10 cellular contexts compared by ENCODE assay signal in the genomic region with DNA sequence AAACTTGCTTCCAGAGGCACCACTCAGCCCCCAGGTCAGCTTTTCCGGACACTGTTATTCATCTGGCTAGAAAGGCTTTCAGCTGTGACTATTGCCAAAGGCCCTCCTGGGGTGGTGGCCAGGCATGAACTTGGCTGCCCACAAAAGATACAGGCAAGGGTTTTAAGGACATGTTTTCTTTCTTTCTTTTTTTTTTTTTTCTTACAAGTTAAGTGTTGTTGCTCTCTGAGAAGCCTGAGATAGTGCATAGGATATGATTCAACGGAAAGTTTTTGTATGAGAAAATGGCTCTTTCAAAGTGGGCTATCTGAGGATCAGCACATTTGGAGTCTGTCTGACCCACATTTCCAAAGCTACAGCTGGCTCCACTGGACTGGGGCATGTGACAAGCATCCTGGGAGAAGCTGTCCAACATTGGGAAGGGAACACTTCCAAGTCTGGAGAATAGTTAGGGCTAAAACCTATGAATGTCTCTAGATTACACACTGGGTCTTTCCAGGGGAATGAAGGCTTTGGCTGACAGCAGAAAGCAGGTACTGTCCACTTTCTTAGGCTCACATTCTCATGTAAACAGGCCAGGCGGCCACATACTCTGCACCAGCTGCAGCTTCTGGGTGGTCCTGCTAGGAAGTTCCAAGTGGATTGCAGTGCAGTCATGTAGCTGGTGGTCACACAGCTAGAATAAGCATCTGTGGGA.
DNase-seq lines count a peak whose midpoint lies in the region; ATAC-seq and TF ChIP-seq lines count a peak whose summit lies in the region.
"Had no signal": no experiment of that assay in that cellular context is flagged by ENCODE, and none has a peak within 500 bp of the region (broad histone marks: within the 10 kb centered on the region; RNA-seq: fewer than 3 reads in every experiment).

No MANE protein-coding gene starts in this region.

- TF ChIP-seq CTCF in breast epithelium (IDR thresholded peaks at IDR 0.05) (no peak), MCF 10A (IDR thresholded peaks at IDR 0.05; ENCODE audit: unreplicated experiment) (no peak), omental fat pad (IDR thresholded peaks at IDR 0.05) (no peak), Peyer's patch (IDR thresholded peaks at IDR 0.05) (no peak), CD14-positive monocyte (IDR thresholded peaks at IDR 0.05) (no peak)

- DNase-seq in breast epithelium (ENCODE audit: low spot score in 2 of 2) (no peak), MCF 10A (ENCODE audit: unreplicated experiment) (no peak), head of caudate nucleus (peak in 22 of 42 donors; percentile 7 to 65 (median 24)), omental fat pad (ENCODE audit: low spot score) (no peak), Peyer's patch (no peak), CD14-positive monocyte (ENCODE audit: low spot score) (no peak), SW480 (ENCODE audit: low spot score) (no peak)
- no peak for DNase-seq in activated CD4-positive, alpha-beta T cell treated with anti-CD3 and anti-CD28 coated beads for 4 hours

- H3K36me3 ChIP-seq in breast epithelium, result no peaks in the 10 kb centered on the region
- H3K36me3 ChIP-seq in Peyer's patch, result no peaks in the 10 kb centered on the region

- H3K27me3 ChIP-seq in breast epithelium (no peaks in the 10 kb centered on the region), Peyer's patch (no peaks in the 10 kb centered on the region)

- H3K9me3 ChIP-seq in breast epithelium (no peaks in the 10 kb centered on the region), Peyer's patch (no peaks in the 10 kb centered on the region)

- CTCF ChIA-PET in MCF 10A (lab: Yijun Ruan, JAX), result interaction anchor here (0.5 to 1.7 kb wide), 5 partner anchors 15 to 628 kb away, joined by 3 to 9 read pairs (median 3); no protein-coding TSS in a partner anchor

- intact Hi-C loops in breast epithelium (cut with DNase I; ENCODE audit: low total_unique reads) (loop anchor here (10.0 kb wide), 1 partner anchor 654 kb away; no protein-coding TSS in a partner anchor), MCF 10A (cut with micrococcal nuclease) (no loop called here), head of caudate nucleus (cut with DNase I) (no loop called here), CD14-positive monocyte (cut with micrococcal nuclease) (no loop called here)

- H3K27me3 Mint-ChIP-seq in MCF 10A (ENCODE audit: insufficient read depth, unreplicated experiment) (no peaks in the 10 kb centered on the region), CD14-positive monocyte (ENCODE audit: low read depth in 3 of 3) (no peaks in the 10 kb centered on the region)

- ATAC-seq in omental fat pad (ENCODE audit: low FRiP score), result peak; percentile 54

- H3K4me1 ChIP-seq in breast epithelium (peaks cover 0 to 8% of the 10 kb centered on the region in 2 donors), Peyer's patch (no peaks in the 10 kb centered on the region)

- TF ChIP-seq POLR2A in breast epithelium (IDR thresholded peaks at IDR 0.05) (no peak), Peyer's patch (IDR thresholded peaks at IDR 0.05) (no peak)

- POLR2A ChIA-PET in MCF 10A (lab: Yijun Ruan, JAX), result no interaction called here

- BruUV-seq in MCF 10A (replicated peaks; lab: Mats Ljungman, UMichigan), result no TSS peak

- H3K4me3 ChIP-seq in breast epithelium (no peak overlapping the region), Peyer's patch (no peak overlapping the region)

- H3K27ac ChIP-seq in breast epithelium (peak overlapping the region; percentile 29 to 54), Peyer's patch (peak overlapping the region in 1 of 4 donors; percentile 42)
- H3K27ac ChIP-seq: 22Rv1, HL-60 had no signal

- H3K4me1 Mint-ChIP-seq in MCF 10A (ENCODE audit: insufficient read depth, unreplicated experiment) (peaks cover 4% of the 10 kb centered on the region), CD14-positive monocyte (no peaks in the 10 kb centered on the region)

- no peak overlapping the region for H3K4me3 Mint-ChIP-seq in MCF 10A (ENCODE audit: unreplicated experiment)
- H3K4me3 Mint-ChIP-seq in CD14-positive monocyte, result no peak overlapping the region

- H3K9me3 Mint-ChIP-seq in MCF 10A (ENCODE audit: unreplicated experiment), result no peaks in the 10 kb centered on the region
- H3K9me3 Mint-ChIP-seq in CD14-positive monocyte, result no peaks in the 10 kb centered on the region

- no peaks in the 10 kb centered on the region for H3K36me3 Mint-ChIP-seq in MCF 10A (ENCODE audit: insufficient read depth, unreplicated experiment)
- H3K36me3 Mint-ChIP-seq in CD14-positive monocyte, result no peaks in the 10 kb centered on the region

- H3K27ac Mint-ChIP-seq in MCF 10A (ENCODE audit: low read depth, unreplicated experiment) (no peak overlapping the region), CD14-positive monocyte (no peak overlapping the region)

Comparison
In these comparisons a context has a peak if more than half of its experiments do, and no peak if none do; other contexts are left out.
1. DNase-seq: peak in head of caudate nucleus (22 of 42); none in breast epithelium (0 of 2), MCF 10A (single experiment), omental fat pad (single experiment), activated CD4-positive, alpha-beta T cell treated with anti-CD3 and anti-CD28 coated beads for 4 hours (0 of 2), Peyer's patch (0 of 3), CD14-positive monocyte (single experiment) and SW480 (single experiment).